8 cellular contexts compared by ENCODE assay signal in the genomic region with DNA sequence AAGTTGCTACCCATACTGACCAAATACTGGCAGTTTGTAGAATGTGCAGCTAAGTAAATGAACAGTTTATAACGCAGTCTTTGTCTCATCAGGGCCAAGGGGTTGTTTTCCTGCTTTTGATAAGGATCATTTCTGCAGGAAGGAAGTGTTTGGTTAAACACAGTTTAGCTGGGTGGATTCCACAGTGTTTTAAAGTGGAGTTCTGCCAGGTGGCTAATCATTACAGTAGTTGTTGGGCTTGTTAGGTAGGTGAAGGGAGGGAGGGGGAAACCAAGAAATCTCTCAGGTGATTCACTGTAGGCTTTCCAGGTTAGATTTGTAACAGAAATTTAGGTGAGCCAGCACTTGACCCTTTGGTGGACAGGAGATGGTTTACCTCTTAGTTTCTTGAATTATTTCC. TPM values are rescaled to one million over a fixed set of nuclear protein-coding genes. Genes with fewer than 3 reads are reported as not detected.
A peak's percentile ranks its signal among the peaks of the same experiment; 100 is the strongest.
DNase-seq lines count a peak whose midpoint lies in the region; ATAC-seq and TF ChIP-seq lines count a peak whose summit lies in the region.

No MANE protein-coding gene starts in this region.

- intact Hi-C loops in psoas muscle (cut with DNase I) = no loop called here

- ATAC-seq in psoas muscle (no peak), HG03469 (IDR thresholded peaks at IDR 0.05; ENCODE audit: unreplicated experiment) (no peak)

- H3K4me3 ChIP-seq in Jurkat, Clone E6-1 (ENCODE audit: low read length) = peak overlapping the region; percentile 9; the same call in 1 of the 2 replicates
- H3K4me3 ChIP-seq in duodenal mucosa (ENCODE audit: low read depth in 1 of 2, low read length in 2 of 2) (peak overlapping the region; percentile 13 to 19), psoas muscle (no peak overlapping the region)

- H3K27me3 ChIP-seq in duodenal mucosa (ENCODE audit: control insufficient read depth in 1 of 2, insufficient read depth in 2 of 2, low read length in 2 of 2) (no peaks in the 10 kb centered on the region), psoas muscle (ENCODE audit: insufficient read depth in 3 of 3, low read length in 2 of 3) (no peaks in the 10 kb centered on the region)

- TF ChIP-seq CTCF in psoas muscle (IDR thresholded peaks at IDR 0.05) = no peak

- WGBS in psoas muscle, 3 donors = 77 to 81% (median 78%) methylated on average over 1 of the region's 1 CpG

- DNase-seq in NCI-H510A treated with DMSO at 0.1 percent for 48 hours (lab: John Stamatoyannopoulos, UW) (peak; percentile 29), NCI-H510A (lab: John Stamatoyannopoulos, UW) (no peak), psoas muscle (no peak), NK-92 (lab: John Stamatoyannopoulos, UW; ENCODE audit: unreplicated experiment) (no peak)
- peak; percentile 64 for DNase-seq in Jurkat, Clone E6-1 (ENCODE audit: low read depth, low spot score)
- DNase-seq in stimulated activated CD4-positive, alpha-beta T cell treated with anti-CD3 and anti-CD28 coated beads, Interleukin-1b, Interleukin-23, amount 100 ng/mL, for 48 hours = no peak

- H3K9me3 ChIP-seq in duodenal mucosa (ENCODE audit: control insufficient read depth in 1 of 2, low read length in 2 of 2) (no peaks in the 10 kb centered on the region), psoas muscle (no peaks in the 10 kb centered on the region)

- H3K27ac ChIP-seq in duodenal mucosa (ENCODE audit: low read depth, low read length) = peak overlapping the region; percentile 45
- H3K27ac ChIP-seq in psoas muscle = peak overlapping the region; percentile 85

- no peak overlapping the region for H3K9ac ChIP-seq in duodenal mucosa (ENCODE audit: low read depth in 1 of 2, low read length in 2 of 2)

- H3K36me3 ChIP-seq in duodenal mucosa (ENCODE audit: control insufficient read depth in 1 of 2, insufficient read depth in 2 of 2, low read length in 2 of 2) = peaks cover 0 to 3% of the 10 kb centered on the region in 2 donors
- peaks cover 19 to 33% of the 10 kb centered on the region in 2 donors for H3K36me3 ChIP-seq in psoas muscle (ENCODE audit: insufficient read depth in 1 of 2, low read depth in 1 of 2)

- peaks cover 44 to 62% of the 10 kb centered on the region in 2 donors for H3K4me1 ChIP-seq in duodenal mucosa (ENCODE audit: control insufficient read depth in 1 of 2, insufficient read depth in 2 of 2, low read length in 2 of 2)
- peaks cover 47% of the 10 kb centered on the region for H3K4me1 ChIP-seq in psoas muscle

RNA-seq across cellular contexts. Expression of gene FNIP2, which starts 58.1 kb away (rescaled TPM):
- polyA plus RNA-seq in Jurkat, Clone E6-1 (2012; ENCODE audit: insufficient read depth, insufficient read length) = 7.3 TPM
- 10 to 100 TPM; 31.5 to 92.1 (median 53.4) TPM for total RNA-seq in psoas muscle
- polyA plus RNA-seq in psoas muscle = 10 to 100 TPM; 15.6 to 33.3 (median 19.1) TPM

Comparison
In these comparisons a context has a peak if more than half of its experiments do, and no peak if none do; other contexts are left out.
1. DNase-seq: peak in NCI-H510A treated with DMSO at 0.1 percent for 48 hours (single experiment) and Jurkat, Clone E6-1 (single experiment); none in NCI-H510A (single experiment), psoas muscle (0 of 2), stimulated activated CD4-positive, alpha-beta T cell treated with anti-CD3 and anti-CD28 coated beads, Interleukin-1b, Interleukin-23, amount 100 ng/mL, for 48 hours (single experiment) and NK-92 (single experiment).